In the genomic region with DNA sequence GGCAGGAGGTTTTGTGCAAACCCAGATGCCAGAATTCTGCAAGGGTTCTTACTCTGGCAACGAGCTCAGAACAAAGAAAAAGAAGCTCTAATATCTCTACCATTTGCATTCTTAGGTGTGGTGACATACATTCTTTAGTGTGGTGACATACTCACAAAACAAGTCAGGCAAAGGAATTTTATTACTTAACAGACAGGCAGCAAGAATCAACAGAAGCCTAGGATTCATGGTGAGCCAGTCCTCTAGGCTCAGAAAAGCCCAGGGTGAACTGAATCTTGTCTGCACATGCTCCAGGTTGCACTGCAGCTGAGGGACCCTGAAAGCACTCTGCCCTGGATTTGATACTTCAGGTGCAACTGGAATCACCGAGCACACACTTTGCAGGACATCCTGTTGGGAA, we compare ENCODE assay signal across 15 cellular contexts.
DNase-seq lines count a peak whose midpoint lies in the region; ATAC-seq and TF ChIP-seq lines count a peak whose summit lies in the region.
"Had no signal": no experiment of that assay in that cellular context is flagged by ENCODE, and none has a peak within 500 bp of the region (broad histone marks: within the 10 kb centered on the region; RNA-seq: fewer than 3 reads in every experiment).

No MANE protein-coding gene starts in this region.

- CTCF ChIA-PET in Calu3 (lab: Charles Lee), result interaction anchor here (1.1 kb wide), 1 partner anchor 154 kb away, joined by 3 read pairs; no protein-coding TSS in a partner anchor

- WGBS in prostate gland, result 26% methylated on average over 2 of the region's 2 CpGs
- 72 to 77% methylated on average over 2 of the region's 2 CpGs for WGBS in tibial nerve, 2 donors

- no peak for TF ChIP-seq POLR2A in prostate gland (IDR thresholded peaks at IDR 0.05)
- no peak for TF ChIP-seq POLR2A in tibial nerve (IDR thresholded peaks at IDR 0.05)

- H3K27ac Mint-ChIP-seq in Calu3 (ENCODE audit: unreplicated experiment), result no peak overlapping the region
- H3K27ac Mint-ChIP-seq: CD14-positive monocyte had no signal

- no peaks in the 10 kb centered on the region for H3K36me3 ChIP-seq in prostate gland
- no peaks in the 10 kb centered on the region for H3K36me3 ChIP-seq in tibial nerve
- no peaks in the 10 kb centered on the region for H3K36me3 ChIP-seq in WERI-Rb-1
- H3K36me3 ChIP-seq: esophagus muscularis mucosa, thyroid gland had no signal

- H3K27ac ChIP-seq in prostate gland, result no peak overlapping the region
- H3K27ac ChIP-seq in tibial nerve, result no peak overlapping the region
- no peak overlapping the region for H3K27ac ChIP-seq in WERI-Rb-1
- H3K27ac ChIP-seq: esophagus muscularis mucosa, thyroid gland had no signal

- H3K4me3 ChIP-seq in prostate gland (no peak overlapping the region), tibial nerve (no peak overlapping the region), WERI-Rb-1 (ENCODE audit: low read depth, low read length) (no peak overlapping the region)
- H3K4me3 ChIP-seq: esophagus muscularis mucosa, thyroid gland had no signal

- no peaks in the 10 kb centered on the region for H3K36me3 Mint-ChIP-seq in Calu3 (ENCODE audit: insufficient read depth, unreplicated experiment)
- H3K36me3 Mint-ChIP-seq: CD14-positive monocyte had no signal

- DNase-seq in Calu3 (peak; percentile 1), NCI-H226 (peak; percentile 8), prostate gland (ENCODE audit: low spot score) (peak; percentile 60), tibial nerve (ENCODE audit: low spot score in 2 of 2) (no peak), WERI-Rb-1 (no peak)
- DNase-seq: activated naive CD4-positive, alpha-beta T cell treated with anti-CD3 and anti-CD28 coated beads, Interleukin-2, amount 50 U/mL, for 16 hours; cerebellar nuclear complex; GF-D8; MM.1S; thyroid gland had no signal

- intact Hi-C loops in Calu3 (cut with micrococcal nuclease; ENCODE audit: unreplicated experiment) (no loop called here), prostate gland (cut with DNase I) (no loop called here)

- no peaks in the 10 kb centered on the region for H3K9me3 ChIP-seq in prostate gland
- H3K9me3 ChIP-seq in tibial nerve, result no peaks in the 10 kb centered on the region
- H3K9me3 ChIP-seq in WERI-Rb-1 (ENCODE audit: severe bottlenecking), result no peaks in the 10 kb centered on the region
- H3K9me3 ChIP-seq: esophagus muscularis mucosa, thyroid gland had no signal

- TF ChIP-seq EP300 in tibial nerve (IDR thresholded peaks at IDR 0.05), result no peak

- no peaks in the 10 kb centered on the region for H3K9me3 Mint-ChIP-seq in Calu3 (ENCODE audit: low read depth, unreplicated experiment)

- ATAC-seq in esophagus mucosa (peak; percentile 95), GM21360 (IDR thresholded peaks at IDR 0.05; ENCODE audit: unreplicated experiment) (no peak), GM18502 (IDR thresholded peaks at IDR 0.05; ENCODE audit: poor library complexity, unreplicated experiment) (no peak)

- no peak overlapping the region for H3K4me3 Mint-ChIP-seq in Calu3 (ENCODE audit: low read depth, unreplicated experiment)
- H3K4me3 Mint-ChIP-seq: CD14-positive monocyte had no signal

- H3K27me3 Mint-ChIP-seq in Calu3 (ENCODE audit: unreplicated experiment), result no peaks in the 10 kb centered on the region

- H3K4me1 ChIP-seq in prostate gland (replicated peaks) (no peaks in the 10 kb centered on the region), tibial nerve (peaks cover 0 to 17% (median 0%) of the 10 kb centered on the region in 4 donors)
- H3K4me1 ChIP-seq: esophagus muscularis mucosa, thyroid gland had no signal

- TF ChIP-seq CTCF in Calu3 (IDR thresholded peaks at IDR 0.05; ENCODE audit: unreplicated experiment), result no peak
- no peak for TF ChIP-seq CTCF in prostate gland (IDR thresholded peaks at IDR 0.05)
- TF ChIP-seq CTCF in tibial nerve (IDR thresholded peaks at IDR 0.05), result no peak
- TF ChIP-seq CTCF in WERI-Rb-1 (IDR thresholded peaks at IDR 0.05; ENCODE audit: low read depth, low read length), result no peak

- no TSS peak for BruUV-seq in Calu3 (replicated peaks; lab: Mats Ljungman, UMichigan)

- H3K4me1 Mint-ChIP-seq in Calu3 (ENCODE audit: low read depth, unreplicated experiment), result peaks cover 9% of the 10 kb centered on the region
- H3K4me1 Mint-ChIP-seq: CD14-positive monocyte had no signal

- no peaks in the 10 kb centered on the region for H3K27me3 ChIP-seq in prostate gland (replicated peaks; ENCODE audit: insufficient read depth)
- H3K27me3 ChIP-seq in tibial nerve, result no peaks in the 10 kb centered on the region
- H3K27me3 ChIP-seq in WERI-Rb-1 (ENCODE audit: insufficient read depth, low read depth, severe bottlenecking), result no peaks in the 10 kb centered on the region
- H3K27me3 ChIP-seq: esophagus muscularis mucosa, thyroid gland had no signal

Comparison
In these comparisons a context has a peak if more than half of its experiments do, and no peak if none do; other contexts are left out.
1. DNase-seq: peak in Calu3 (single experiment), NCI-H226 (single experiment) and prostate gland (single experiment); none in tibial nerve (0 of 2) and WERI-Rb-1 (single experiment).